Comparison of ENCODE assay signal across 11 cellular contexts in genomic region chr1:31855038-31855845, GRCh38. TPM values are rescaled to one million over a fixed set of nuclear protein-coding genes. Genes with fewer than 3 reads are reported as not detected.
DNase-seq lines count a peak whose midpoint lies in the region; ATAC-seq, FAIRE-seq and TF ChIP-seq lines count a peak whose summit lies in the region.
"Had no signal": no experiment of that assay in that cellular context is flagged by ENCODE, and none has a peak within 500 bp of the region (broad histone marks: within the 10 kb centered on the region; RNA-seq: fewer than 3 reads in every experiment).

No MANE protein-coding gene starts in this region.

- no peak overlapping the region for H4K8ac ChIP-seq in H1 (ENCODE audit: extremely low read depth, insufficient read depth, low read length)

- H3K27ac ChIP-seq in H1 (ENCODE audit: low read depth, low read length) = no peak overlapping the region
- H3K27ac ChIP-seq: stomach had no signal

- H2AFZ ChIP-seq in H1 (ENCODE audit: low read length) = peak overlapping the region; percentile 10; the same call in 1 of the 2 replicates

- no peak overlapping the region for H4K91ac ChIP-seq in H1 (replicated peaks; ENCODE audit: insufficient read length, low read length)

- H4K20me1 ChIP-seq in H1 (replicated peaks in 1 of 2; ENCODE audit: control insufficient read depth in 1 of 2, insufficient read depth in 2 of 2, low read length in 2 of 2) = no peaks in the 10 kb centered on the region

- H2BK5ac ChIP-seq in H1 (ENCODE audit: low read depth, low read length) = no peak overlapping the region

- H2AK5ac ChIP-seq in H1 (ENCODE audit: low read depth, low read length) = no peak overlapping the region

- no peaks in the 10 kb centered on the region; a peak in 1 of 7 replicates for H3K27me3 ChIP-seq in H1 (replicated peaks in 1 of 4; ENCODE audit: control insufficient read depth in 3 of 4, extremely low read depth in 1 of 4, insufficient read depth in 3 of 4, low read length in 3 of 4)
- H3K27me3 ChIP-seq: stomach had no signal

- no peak for TF ChIP-seq RAD21 in H1 (IDR thresholded peaks at IDR 0.05 in 1 of 2, conservative IDR thresholded peaks at IDR 0.05 in 1 of 2; ENCODE audit: low read depth in 2 of 2, low read length in 2 of 2)

- WGBS in H1 (ENCODE audit: extremely low coverage in 1 of 2, insufficient coverage in 1 of 2, insufficient read length in 1 of 2, insufficient replicate concordance in 2 of 2, low coverage in 1 of 2, low lambda C conversion rate in 2 of 2, missing lambda C conversion rate in 1 of 2), 2 experiments = 94% methylated on average over 12 of the region's 12 CpGs; no CpG with 5 or more reads in 1 of the 2 experiments

- peaks cover 0 to 4% (median 0%) of the 10 kb centered on the region in 4 experiments; a peak in 2 of 7 replicates for H3K4me1 ChIP-seq in H1 (replicated peaks in 1 of 4; ENCODE audit: control insufficient read depth in 3 of 4, insufficient read depth in 4 of 4, low read length in 3 of 4)
- H3K4me1 ChIP-seq: stomach had no signal

- no peak overlapping the region for H2BK120ac ChIP-seq in H1 (replicated peaks; ENCODE audit: low read depth, low read length)

- H2BK12ac ChIP-seq in H1 (ENCODE audit: low read depth, low read length) = no peak overlapping the region

- TF ChIP-seq EP300 in H1 (IDR thresholded peaks at IDR 0.05; ENCODE audit: borderline replicate concordance in 1 of 2, low read depth in 2 of 2, low read length in 2 of 2) = no peak

- no peak overlapping the region for H3K4me3 ChIP-seq in H1 (ENCODE audit: extremely low read depth in 1 of 4, insufficient read depth in 2 of 4, low read depth in 3 of 4, low read length in 4 of 4)
- H3K4me3 ChIP-seq: stomach had no signal

- TF ChIP-seq POLR2A in H1 (IDR thresholded peaks at IDR 0.05; ENCODE audit: control extremely low read depth in 1 of 2, low read depth in 2 of 2, low read length in 2 of 2) = no peak

- H3K9ac ChIP-seq in H1 (replicated peaks in 1 of 4; ENCODE audit: extremely low read depth in 1 of 4, low read depth in 3 of 4, low read length in 3 of 4) = no peak overlapping the region

- no peak overlapping the region for H3K56ac ChIP-seq in H1 (replicated peaks; ENCODE audit: insufficient read length, low read depth, low read length)

- no peak for FAIRE-seq in H1 (lab: Jason Lieb, UNC)

- no peaks in the 10 kb centered on the region for H3K23me2 ChIP-seq in H1 (ENCODE audit: low read depth, low read length)

- no peak overlapping the region for H3K18ac ChIP-seq in H1 (ENCODE audit: extremely low read depth, low read length)

- no peaks in the 10 kb centered on the region for H3K36me3 ChIP-seq in H1 (ENCODE audit: control insufficient read depth in 2 of 4, insufficient read depth in 4 of 4, low read length in 3 of 4)
- H3K36me3 ChIP-seq: stomach had no signal

- H3K4me2 ChIP-seq in H1 (ENCODE audit: insufficient read depth in 1 of 2, low read depth in 2 of 2, low read length in 2 of 2) = no peak overlapping the region

- CTCF ChIA-PET in H1 (lab: Charles Lee; ENCODE audit: partially characterized antibody) = interaction anchor here (0.6 to 0.7 kb wide), 3 partner anchors 110 to 215 kb away, joined by 3 read pairs; no protein-coding TSS in a partner anchor

- H3K4ac ChIP-seq in H1 (replicated peaks; ENCODE audit: insufficient read length, low read depth, low read length) = no peak overlapping the region

- peak; percentile 43 for DNase-seq in SIG-M5 treated with dmso at 0.1 percent for 504 hours (lab: John Stamatoyannopoulos, UW; ENCODE audit: unreplicated experiment)
- DNase-seq in SIG-M5 (lab: John Stamatoyannopoulos, UW) = no peak
- peak; percentile 67 for DNase-seq in M059J (ENCODE audit: low read depth)
- DNase-seq in H1 (ENCODE audit: low read depth in 1 of 2, low spot score in 2 of 2) = no peak
- peak; percentile 81 for DNase-seq in renal cortical epithelial cell (ENCODE audit: low read depth)
- DNase-seq in DMS114 treated with DMSO at 0.1 percent for 48 hours (lab: John Stamatoyannopoulos, UW; ENCODE audit: unreplicated experiment) = no peak
- DNase-seq in amygdala (lab: John Stamatoyannopoulos, UW) = no peak
- DNase-seq: activated CD4-positive, alpha-beta T cell treated with anti-CD3 and anti-CD28 coated beads, Interleukin-2, amount 10 ng/mL, durations not matched to agents 7 days and 5 days; aorta; stomach had no signal

- no peak overlapping the region for H3K23ac ChIP-seq in H1 (ENCODE audit: insufficient read length)

- no peak for TF ChIP-seq CTCF in H1 (IDR thresholded peaks at IDR 0.05; ENCODE audit: control extremely low read depth in 1 of 3, insufficient read depth in 1 of 3, low read depth in 1 of 3, low read length in 3 of 3)

- ATAC-seq in GM18907 (IDR thresholded peaks at IDR 0.05; ENCODE audit: unreplicated experiment) = no peak

- no peak overlapping the region for H2BK15ac ChIP-seq in H1 (ENCODE audit: low read length)

- H3K14ac ChIP-seq in H1 (ENCODE audit: insufficient read length) = no peak overlapping the region

- H3K79me1 ChIP-seq in H1 (ENCODE audit: low read depth, low read length) = no peaks in the 10 kb centered on the region

- no peaks in the 10 kb centered on the region for H3K9me3 ChIP-seq in H1 (ENCODE audit: insufficient read depth in 2 of 2, low read depth in 1 of 2, low read length in 1 of 2)
- H3K9me3 ChIP-seq: stomach had no signal

- no peak overlapping the region for H2BK20ac ChIP-seq in H1 (ENCODE audit: low read length)

- H4K5ac ChIP-seq in H1 (ENCODE audit: insufficient read length, low read depth, low read length) = no peak overlapping the region

- POLR2A ChIA-PET in H1 (lab: Charles Lee; ENCODE audit: partially characterized antibody) = interaction anchor here (1.4 kb wide), 1 partner anchor 12 kb away, joined by 4 read pairs; no protein-coding TSS in a partner anchor

- no peaks in the 10 kb centered on the region for H3K79me2 ChIP-seq in H1 (ENCODE audit: control insufficient read depth in 1 of 2, insufficient read depth in 2 of 2, low read length in 2 of 2)

TF ChIP-seq in H1, 55 proteins besides CTCF, POLR2A, EP300 and RAD21:
- TF ChIP-seq SRF (IDR thresholded peaks at IDR 0.05; ENCODE audit: low read depth, low read length) = no peak
- no peak for TF ChIP-seq GABPA (IDR thresholded peaks at IDR 0.05; ENCODE audit: borderline replicate concordance, insufficient read depth, low read length)

RNA-seq across cellular contexts. Expression of gene SPOCD1, which starts 39.4 kb away (rescaled TPM):
- 33.0 and 52.0 TPM in 2 replicates for total RNA-seq in M059J (2014; rRNA removed; shearing (Covaris generic))
- 1.8 and 2.0 TPM in 2 replicates for total RNA-seq in H1 (2021; fragmentation: NEBNext Ultra II Directional; extraction: Animal tissue kit (Norgen Biotek cat#: 25700))
- 2.9 and 4.2 TPM in 2 replicates for polyA plus RNA-seq in H1 (2011; rRNA removed)
- 4.7 TPM for polyA plus RNA-seq in H1 (2011; cell fraction: cytosol; rRNA removed)
- 13.1 TPM for polyA plus RNA-seq in H1 (2011; cell fraction: nucleus; rRNA removed)
- polyA plus RNA-seq in H1 (2012, experiment 1 of 2) = 1.9 to 2.6 TPM (median 2.1 TPM) in 4 replicates
- 0.84 TPM for polyA plus RNA-seq in H1 (2012, experiment 2 of 2)
- 1.4 TPM for polyA plus RNA-seq in H1 (2013, experiment 1 of 2)
- polyA plus RNA-seq in H1 (2013, experiment 2 of 2) = 1.0 TPM
- polyA minus RNA-seq in H1 (2011; rRNA and poly(A)+ RNA removed) = 2.2 and 3.0 TPM in 2 replicates
- 1.2 TPM for polyA minus RNA-seq in H1 (2011; cell fraction: cytosol; rRNA and poly(A)+ RNA removed)
- 5.6 TPM for polyA minus RNA-seq in H1 (2011; cell fraction: nucleus; rRNA and poly(A)+ RNA removed)
- total RNA-seq in renal cortical epithelial cell = 5.0 and 8.0 TPM in 2 replicates

Comparison
In these comparisons a context has a peak if more than half of its experiments do, and no peak if none do; other contexts are left out.
1. DNase-seq: peak in SIG-M5 treated with dmso at 0.1 percent for 504 hours (single experiment), M059J (single experiment) and renal cortical epithelial cell (single experiment); none in SIG-M5 (single experiment), H1 (0 of 2), DMS114 treated with DMSO at 0.1 percent for 48 hours (single experiment) and amygdala (0 of 56).